8 cellular contexts compared by ENCODE assay signal in genomic region chr10:35090162-35090954, GRCh38. TPM values are rescaled to one million over a fixed set of nuclear protein-coding genes. Genes with fewer than 3 reads are reported as not detected.
A peak's percentile ranks its signal among the peaks of the same experiment; 100 is the strongest.
DNase-seq lines count a peak whose midpoint lies in the region; ATAC-seq and TF ChIP-seq lines count a peak whose summit lies in the region.

Gene CUL2 (minus strand): TSS chr10:35090341. CDS start chr10:35071317, 19,024 bp downstream.

- DNase-seq in CD4-positive, CD25-positive, alpha-beta regulatory T cell: peak; percentile 83 to 97 (median 95)
- peak; percentile 89 for DNase-seq in NCI-H82 (lab: John Stamatoyannopoulos, UW)
- DNase-seq in activated CD4-positive, alpha-beta memory T cell treated with anti-CD3 and anti-CD28 coated beads, Interleukin-2, amount 10 ng/mL, durations not matched to agents 7 days and 5 days: peak; percentile 92
- peak; percentile 89 to 98 for DNase-seq in lower leg skin (ENCODE audit: low spot score in 2 of 2)
- peak; percentile 85 to 90 for DNase-seq in stimulated activated CD4-positive, alpha-beta T cell treated with anti-CD3 and anti-CD28 coated beads, Interleukin-4, amount 100 ng/mL, for 4 hours

- H3K9me3 ChIP-seq in CD4-positive, CD25-positive, alpha-beta regulatory T cell (ENCODE audit: control insufficient read depth in 2 of 2, low read length in 2 of 2): no peaks in the 10 kb centered on the region
- H3K9me3 ChIP-seq in duodenal mucosa (ENCODE audit: control insufficient read depth in 1 of 2, low read length in 2 of 2): peaks cover 0 to 3% of the 10 kb centered on the region in 2 donors

- no peak for TF ChIP-seq CTCF in lower leg skin (IDR thresholded peaks at IDR 0.05)

- peaks cover 0 to 5% (median 0%) of the 10 kb centered on the region in 7 donors for H3K9me3 Mint-ChIP-seq in CD4-positive, CD25-positive, alpha-beta regulatory T cell
- H3K9me3 Mint-ChIP-seq in activated CD4-positive, alpha-beta memory T cell treated with anti-CD3 and anti-CD28 coated beads, Interleukin-2, amount 10 ng/mL, durations not matched to agents 7 days and 5 days: peaks cover 6% of the 10 kb centered on the region

- intact Hi-C loops in lower leg skin (cut with DNase I; ENCODE audit: low total_unique reads): no loop called here

- TF ChIP-seq POLR2A in lower leg skin (IDR thresholded peaks at IDR 0.05): no peak

- H3K27ac ChIP-seq in CD4-positive, CD25-positive, alpha-beta regulatory T cell (ENCODE audit: insufficient read depth, low read length, poor library complexity, severe bottlenecking): peak within 1 kb of the TSS; percentile 97
- peak within 1 kb of the TSS; percentile 91 for H3K27ac ChIP-seq in duodenal mucosa (ENCODE audit: low read depth, low read length)

- CTCF ChIA-PET in activated CD4-positive, alpha-beta memory T cell treated with anti-CD3 and anti-CD28 coated beads, Interleukin-2, amount 10 ng/mL, durations not matched to agents 7 days and 5 days (lab: Charles Lee): interaction anchor here (1.2 to 1.5 kb wide), 5 partner anchors 10 to 126 kb away, joined by 3 to 6 read pairs (median 4); partner anchors contain the start of gene CREM

- H3K4me1 Mint-ChIP-seq in CD4-positive, CD25-positive, alpha-beta regulatory T cell: peaks cover 27 to 54% (median 41%) of the 10 kb centered on the region in 4 donors
- H3K4me1 Mint-ChIP-seq in activated CD4-positive, alpha-beta memory T cell treated with anti-CD3 and anti-CD28 coated beads, Interleukin-2, amount 10 ng/mL, durations not matched to agents 7 days and 5 days: peaks cover 40% of the 10 kb centered on the region

- peaks cover 5% of the 10 kb centered on the region for H3K36me3 ChIP-seq in CD4-positive, CD25-positive, alpha-beta regulatory T cell (ENCODE audit: control insufficient read depth, insufficient read depth, low read length)
- no peaks in the 10 kb centered on the region for H3K36me3 ChIP-seq in duodenal mucosa (ENCODE audit: control insufficient read depth in 1 of 2, insufficient read depth in 2 of 2, low read length in 2 of 2)

- ATAC-seq in CD4-positive, CD25-positive, alpha-beta regulatory T cell (ENCODE audit: low read depth in 2 of 2): peak; percentile 94 to 96
- ATAC-seq in GM19452 (IDR thresholded peaks at IDR 0.05; ENCODE audit: unreplicated experiment): peak; percentile 97
- peak; percentile 44 for ATAC-seq in HG03575 (IDR thresholded peaks at IDR 0.05; ENCODE audit: extremely low read depth, insufficient number of reproducible peaks, low FRiP score, unreplicated experiment)

- peak within 1 kb of the TSS; percentile 90 to 99 (median 98) for H3K4me3 Mint-ChIP-seq in CD4-positive, CD25-positive, alpha-beta regulatory T cell
- H3K4me3 Mint-ChIP-seq in activated CD4-positive, alpha-beta memory T cell treated with anti-CD3 and anti-CD28 coated beads, Interleukin-2, amount 10 ng/mL, durations not matched to agents 7 days and 5 days: peak within 1 kb of the TSS; percentile 91

- H3K36me3 Mint-ChIP-seq in CD4-positive, CD25-positive, alpha-beta regulatory T cell: peaks cover 14% of the 10 kb centered on the region
- peaks cover 24% of the 10 kb centered on the region for H3K36me3 Mint-ChIP-seq in activated CD4-positive, alpha-beta memory T cell treated with anti-CD3 and anti-CD28 coated beads, Interleukin-2, amount 10 ng/mL, durations not matched to agents 7 days and 5 days (ENCODE audit: low read depth)

- H3K9ac ChIP-seq in duodenal mucosa (ENCODE audit: low read depth in 1 of 2, low read length in 2 of 2): peak within 1 kb of the TSS; percentile 48 to 73

- POLR2A ChIA-PET in activated CD4-positive, alpha-beta memory T cell treated with anti-CD3 and anti-CD28 coated beads, Interleukin-2, amount 10 ng/mL, durations not matched to agents 7 days and 5 days (lab: Charles Lee): interaction anchor here (0.7 to 3.6 kb wide), 15 partner anchors 9 to 118 kb away, joined by 3 to 24 read pairs (median 4); partner anchors contain the start of gene CREM

- no peaks in the 10 kb centered on the region for H3K27me3 Mint-ChIP-seq in CD4-positive, CD25-positive, alpha-beta regulatory T cell
- H3K27me3 Mint-ChIP-seq in activated CD4-positive, alpha-beta memory T cell treated with anti-CD3 and anti-CD28 coated beads, Interleukin-2, amount 10 ng/mL, durations not matched to agents 7 days and 5 days: no peaks in the 10 kb centered on the region

- WGBS in lower leg skin, 2 donors: 0% methylated on average over 40 to 57 of the region's 59 CpGs

- H3K4me1 ChIP-seq in CD4-positive, CD25-positive, alpha-beta regulatory T cell (ENCODE audit: control insufficient read depth, insufficient read depth, low read length, poor library complexity, severe bottlenecking): peaks cover 46% of the 10 kb centered on the region
- peaks cover 16% of the 10 kb centered on the region in 2 donors for H3K4me1 ChIP-seq in duodenal mucosa (ENCODE audit: control insufficient read depth in 1 of 2, insufficient read depth in 2 of 2, low read length in 2 of 2)

- peak within 1 kb of the TSS; percentile 99 for H3K4me3 ChIP-seq in CD4-positive, CD25-positive, alpha-beta regulatory T cell (ENCODE audit: low read depth, low read length)
- H3K4me3 ChIP-seq in duodenal mucosa (ENCODE audit: low read depth in 1 of 2, low read length in 2 of 2) (peak within 1 kb of the TSS; percentile 75 to 96), lower leg skin (ENCODE audit: low read depth, poor library complexity, severe bottlenecking) (peak within 1 kb of the TSS; percentile 95)

- peak within 1 kb of the TSS; percentile 98 to 99 (median 99) for H3K27ac Mint-ChIP-seq in CD4-positive, CD25-positive, alpha-beta regulatory T cell
- H3K27ac Mint-ChIP-seq in activated CD4-positive, alpha-beta memory T cell treated with anti-CD3 and anti-CD28 coated beads, Interleukin-2, amount 10 ng/mL, durations not matched to agents 7 days and 5 days: peak within 1 kb of the TSS; percentile 96

- no peaks in the 10 kb centered on the region for H3K27me3 ChIP-seq in CD4-positive, CD25-positive, alpha-beta regulatory T cell (ENCODE audit: control insufficient read depth, insufficient read depth, low read length)
- no peaks in the 10 kb centered on the region for H3K27me3 ChIP-seq in duodenal mucosa (ENCODE audit: control insufficient read depth in 1 of 2, insufficient read depth in 2 of 2, low read length in 2 of 2)

RNA-seq across cellular contexts. Expression of gene CUL2, which starts in this region (rescaled TPM):
- total RNA-seq in CD4-positive, CD25-positive, alpha-beta regulatory T cell: 39.5 TPM
- polyA plus RNA-seq in CD4-positive, CD25-positive, alpha-beta regulatory T cell: 10 to 100 TPM; 23.6 to 32.6 (median 25.9) TPM
- total RNA-seq in activated CD4-positive, alpha-beta memory T cell treated with anti-CD3 and anti-CD28 coated beads, Interleukin-2, amount 10 ng/mL, durations not matched to agents 7 days and 5 days: 10 to 100 TPM; 30.6 to 34.3 TPM
- total RNA-seq in lower leg skin: 10 to 100 TPM; 15.0 to 18.7 (median 17.5) TPM

Comparison
In these comparisons a context has a peak if more than half of its experiments do, and no peak if none do; other contexts are left out.
1. Peak in every context shown above with its lines: DNase-seq, ATAC-seq, H3K4me3 ChIP-seq and H3K27ac ChIP-seq.
2. ATAC-seq: peak in every context shown above with its lines; median percentile 97 in GM19452; 95 in CD4-positive, CD25-positive, alpha-beta regulatory T cell; 44 in HG03575.